Comparison of ENCODE assay signal across 11 cellular contexts in the genomic region with DNA sequence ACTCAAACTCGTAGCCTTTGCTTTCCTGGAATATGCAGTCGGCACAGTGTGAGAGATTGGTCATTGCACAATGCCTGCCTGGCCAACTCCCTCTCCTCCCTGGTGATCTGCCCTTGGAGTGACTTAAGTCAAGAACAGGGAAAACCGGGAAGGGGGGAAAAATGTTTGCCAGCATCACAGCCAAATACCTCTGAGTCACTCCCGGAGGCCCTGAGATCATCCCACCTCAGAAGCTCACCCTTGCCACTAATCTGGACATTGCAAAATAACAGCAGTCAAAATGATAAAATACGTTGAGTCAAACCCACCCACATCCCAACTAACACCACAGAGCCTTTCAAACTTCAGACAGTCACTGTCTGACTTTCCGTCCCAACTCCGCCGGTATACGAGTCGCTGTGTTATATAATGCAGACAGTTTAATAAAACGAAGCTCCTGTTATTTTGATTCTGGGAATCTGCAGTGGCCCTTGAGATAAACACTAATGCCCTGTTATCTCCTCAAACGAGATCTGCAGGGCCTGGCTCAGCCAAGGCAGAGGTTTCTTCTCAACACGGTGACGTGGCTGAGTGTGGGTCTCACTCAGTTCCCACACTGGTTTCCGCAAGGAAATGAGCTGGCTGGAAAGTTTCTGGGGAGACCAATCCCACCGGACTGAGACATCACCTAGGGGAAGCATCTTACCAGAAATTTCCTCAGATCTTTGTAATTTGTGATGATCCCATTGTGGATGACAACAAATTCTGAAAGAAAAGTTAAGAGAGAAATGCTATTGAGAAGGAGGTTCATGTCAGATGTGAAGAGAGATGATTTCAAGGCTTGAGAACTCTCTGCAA. TPM values are rescaled to one million over a fixed set of nuclear protein-coding genes. Genes with fewer than 3 reads are reported as not detected.
DNase-seq lines count a peak whose midpoint lies in the region; ATAC-seq and TF ChIP-seq lines count a peak whose summit lies in the region.
"Had no signal": no experiment of that assay in that cellular context is flagged by ENCODE, and none has a peak within 500 bp of the region (broad histone marks: within the 10 kb centered on the region; RNA-seq: fewer than 3 reads in every experiment).

No MANE protein-coding gene starts in this region.

- H3K27ac ChIP-seq in thoracic aorta = peak overlapping the region in 1 of 2 donors; percentile 34

- peaks cover 5% of the 10 kb centered on the region for H3K4me1 Mint-ChIP-seq in brain

- H3K27ac Mint-ChIP-seq in brain = peak overlapping the region in 3 of 5 experiments; percentile 51 to 68 (median 60)
- H3K27ac Mint-ChIP-seq: activated naive CD8-positive, alpha-beta T cell had no signal

- no peaks in the 10 kb centered on the region for H3K27me3 ChIP-seq in thoracic aorta (replicated peaks; ENCODE audit: insufficient read depth)
- H3K27me3 ChIP-seq: Peyer's patch had no signal

- no peak for TF ChIP-seq CTCF in brain (conservative IDR thresholded peaks at IDR 0.05)
- no peak for TF ChIP-seq CTCF in thoracic aorta (IDR thresholded peaks at IDR 0.05)

- DNase-seq in HS-27A (ENCODE audit: low read depth) (peak; percentile 38), islet precursor cell (peak; percentile 89), thoracic aorta (ENCODE audit: low spot score) (no peak), erythroblast (lab: John Stamatoyannopoulos, UW) (no peak), NCI-H146 (lab: John Stamatoyannopoulos, UW) (no peak)
- DNase-seq: stimulated activated naive CD4-positive, alpha-beta T cell treated with Interleukin-2 at 50 U/mL for 16 hours had no signal

- no peak overlapping the region for H3K4me3 Mint-ChIP-seq in brain
- H3K4me3 Mint-ChIP-seq: activated naive CD8-positive, alpha-beta T cell had no signal

- H3K4me1 ChIP-seq in thoracic aorta (ENCODE audit: control insufficient read depth in 1 of 2, low read depth in 2 of 2) = peaks cover 0 to 6% of the 10 kb centered on the region in 2 donors
- H3K4me1 ChIP-seq: Peyer's patch had no signal

- no peaks in the 10 kb centered on the region for H3K36me3 ChIP-seq in thoracic aorta
- H3K36me3 ChIP-seq: Peyer's patch had no signal

- no peak for TF ChIP-seq POLR2A in erythroblast (IDR thresholded peaks at IDR 0.05; ENCODE audit: low read length)

- peaks cover 58% of the 10 kb centered on the region for H3K36me3 Mint-ChIP-seq in brain
- H3K36me3 Mint-ChIP-seq: activated naive CD8-positive, alpha-beta T cell had no signal

- H3K4me3 ChIP-seq in thoracic aorta = no peak overlapping the region
- H3K4me3 ChIP-seq: Peyer's patch had no signal

- H3K27me3 Mint-ChIP-seq in brain = no peaks in the 10 kb centered on the region

- H3K9me3 ChIP-seq in thoracic aorta = no peaks in the 10 kb centered on the region
- H3K9me3 ChIP-seq: Peyer's patch had no signal

- no peaks in the 10 kb centered on the region for H3K9me3 Mint-ChIP-seq in brain

- ATAC-seq in thoracic aorta (ENCODE audit: insufficient number of reproducible peaks, low FRiP score, low read depth) = peak; percentile 66
- no peak for ATAC-seq in GM18867 (IDR thresholded peaks at IDR 0.05; ENCODE audit: unreplicated experiment)
- ATAC-seq in GM19463 (IDR thresholded peaks at IDR 0.05; ENCODE audit: unreplicated experiment) = no peak

RNA-seq across cellular contexts. Expression of gene GFPT2, which starts 22.1 kb away (rescaled TPM):
- 3.2 TPM for polyA plus RNA-seq in brain (ENCODE audit: insufficient read depth, low read depth, low replicate concordance)
- total RNA-seq in thoracic aorta = 100 to 1,000 TPM in 1 of 2 donors, 10 to 100 TPM in 1; 32.1 to 136 TPM

RNA-seq across cellular contexts. Expression of gene MAPK9, which starts 39.1 kb away (rescaled TPM):
- polyA plus RNA-seq in brain (ENCODE audit: insufficient read depth, low read depth, low replicate concordance) = 22.8 TPM
- 10 to 100 TPM; 16.1 to 26.8 TPM for total RNA-seq in thoracic aorta

Comparison
In these comparisons a context has a peak if more than half of its experiments do, and no peak if none do; other contexts are left out.
1. DNase-seq: peak in HS-27A (single experiment) and islet precursor cell (single experiment); none in thoracic aorta (single experiment), erythroblast (0 of 2) and NCI-H146 (single experiment).